In genomic region chr18:77006305-77007175, GRCh38 we compare ENCODE assay signal across 1 cellular context.
TF ChIP-seq lines count a peak whose summit lies in the region.

No MANE protein-coding gene starts in this region.

TF ChIP-seq in HepG2, 621 proteins besides CTCF, POLR2A, EP300 and RAD21 (continued from another document):
- TF ChIP-seq AKNA (CRISPR knock-in tag; IDR thresholded peaks at IDR 0.05; ENCODE audit: borderline replicate concordance) (no peak), ZNF556 (CRISPR knock-in tag; IDR thresholded peaks at IDR 0.05; ENCODE audit: borderline replicate concordance) (no peak), HNF4A (CRISPR knock-in tag; IDR thresholded peaks at IDR 0.05) (no peak), FOXO4 (CRISPR knock-in tag; conservative IDR thresholded peaks at IDR 0.05) (no peak), ATF5 (CRISPR knock-in tag; IDR thresholded peaks at IDR 0.05; ENCODE audit: low read depth) (no peak), HDAC1 (CRISPR knock-in tag; IDR thresholded peaks at IDR 0.05) (no peak), ZNF263 (CRISPR knock-in tag; IDR thresholded peaks at IDR 0.05) (0 out of 2 replicates have a peak, but pooled peaks have one; percentile 28)
